ENCODE assay signal across 2 cellular contexts in genomic region chr5:37795292-37795691, GRCh38.
A peak's percentile ranks its signal among the peaks of the same experiment; 100 is the strongest.
DNase-seq lines count a peak whose midpoint lies in the region; FAIRE-seq and TF ChIP-seq lines count a peak whose summit lies in the region.
"Not testable (repeated sequence)": the region's sequence is repeated elsewhere in the genome, so short reads cannot be mapped to it uniquely, and the experiment has no call there.

No MANE protein-coding gene starts in this region.

- H3K4me3 ChIP-seq in HEK293 (ENCODE audit: low read depth, low read length): not testable (repeated sequence)

- H3K4me1 ChIP-seq in HEK293 (ENCODE audit: control insufficient read depth, insufficient read depth, low read length): not testable (repeated sequence)

- not testable (repeated sequence) for H3K9me3 ChIP-seq in HEK293 (ENCODE audit: control insufficient read depth, insufficient read depth, low read depth, low read length)

- not testable (repeated sequence) for H3K27ac ChIP-seq in HEK293 (ENCODE audit: extremely low read depth, low read depth, low read length)

- not testable (repeated sequence) for TF ChIP-seq CTCF in HEK293 (tag by site-specific recombination; IDR thresholded peaks at IDR 0.05)

- peak; percentile 64 for FAIRE-seq in HTR-8/SVneo (lab: Jason Lieb, UNC)

- POLR2A ChIA-PET in HEK293 (lab: Yijun Ruan, JAX): interaction anchor here (0.6 kb wide), 1 partner anchor 154 kb away, joined by 8 read pairs; no protein-coding TSS in a partner anchor

- not testable (repeated sequence) for DNase-seq in HTR-8/SVneo (ENCODE audit: insufficient read length, low spot score)

- CTCF ChIA-PET in HEK293 (lab: Yijun Ruan, JAX): not testable (repeated sequence)

- H3K36me3 ChIP-seq in HEK293 (ENCODE audit: control insufficient read depth in 2 of 2, insufficient read depth in 1 of 2, low read length in 2 of 2): not testable (repeated sequence)

TF ChIP-seq in HEK293, 187 proteins besides CTCF, POLR2A, EP300 and RAD21:
- TF ChIP-seq, protein P1, sequence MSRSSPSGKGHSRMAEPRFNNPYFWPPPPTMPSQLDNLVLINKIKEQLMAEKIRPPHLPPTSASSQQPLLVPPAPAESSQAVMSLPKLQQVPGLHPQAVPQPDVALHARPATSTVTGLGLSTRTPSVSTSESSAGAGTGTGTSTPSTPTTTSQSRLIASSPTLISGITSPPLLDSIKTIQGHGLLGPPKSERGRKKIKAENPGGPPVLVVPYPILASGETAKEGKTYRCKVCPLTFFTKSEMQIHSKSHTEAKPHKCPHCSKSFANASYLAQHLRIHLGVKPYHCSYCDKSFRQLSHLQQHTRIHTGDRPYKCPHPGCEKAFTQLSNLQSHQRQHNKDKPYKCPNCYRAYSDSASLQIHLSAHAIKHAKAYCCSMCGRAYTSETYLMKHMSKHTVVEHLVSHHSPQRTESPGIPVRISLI (tag by site-specific recombination; IDR thresholded peaks at IDR 0.05): peak; percentile 50; the same call in 1 of the 2 replicates
- TF ChIP-seq ZNF302 (tag by site-specific recombination; IDR thresholded peaks at IDR 0.05; ENCODE audit: low read depth): peak; percentile 97
